24 cellular contexts compared by ENCODE assay signal in the genomic region with DNA sequence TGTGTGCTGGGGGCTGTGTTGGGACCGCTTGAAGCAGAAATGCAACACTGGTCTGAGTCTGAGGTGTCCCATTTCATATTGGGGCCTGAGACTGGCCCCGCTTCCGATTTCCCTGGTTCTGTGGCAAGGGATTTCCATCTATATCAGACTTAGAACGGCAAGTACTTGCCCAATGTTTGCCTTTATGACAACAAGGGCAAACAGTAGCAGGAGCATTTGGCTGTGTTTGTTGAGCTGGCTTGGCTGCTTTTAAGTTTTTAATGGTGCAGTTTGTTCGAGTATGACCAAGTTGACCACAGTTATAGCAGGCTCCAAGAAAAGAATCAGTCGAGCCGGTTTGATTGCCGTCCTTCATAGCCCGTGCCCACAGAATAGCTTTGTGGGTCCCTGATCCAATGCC. TPM values are rescaled to one million over a fixed set of nuclear protein-coding genes. Genes with fewer than 3 reads are reported as not detected.
DNase-seq lines count a peak whose midpoint lies in the region; FAIRE-seq and TF ChIP-seq lines count a peak whose summit lies in the region.
"Had no signal": no experiment of that assay in that cellular context is flagged by ENCODE, and none has a peak within 500 bp of the region (broad histone marks: within the 10 kb centered on the region; RNA-seq: fewer than 3 reads in every experiment).

No MANE protein-coding gene starts in this region.

- no peak overlapping the region for H3K4me3 Mint-ChIP-seq in Caco-2 (ENCODE audit: unreplicated experiment)
- H3K4me3 Mint-ChIP-seq: CD4-positive, CD25-positive, alpha-beta regulatory T cell; CD8-positive, alpha-beta T cell had no signal

- 69% methylated on average over 9 of the region's 9 CpGs for WGBS in liver

- POLR2A ChIA-PET in Caco-2 (lab: Charles Lee) = no interaction called here

- CTCF ChIA-PET in Caco-2 (lab: Charles Lee) = interaction anchor here (0.6 kb wide), 1 partner anchor 78 kb away, joined by 3 read pairs; no protein-coding TSS in a partner anchor

- peaks cover 42% of the 10 kb centered on the region for H3K9me3 Mint-ChIP-seq in Caco-2 (ENCODE audit: unreplicated experiment)

- no peaks in the 10 kb centered on the region for H3K27me3 ChIP-seq in Caco-2 (replicated peaks; ENCODE audit: control insufficient read depth, insufficient read depth, low read length)
- no peaks in the 10 kb centered on the region for H3K27me3 ChIP-seq in WERI-Rb-1 (ENCODE audit: insufficient read depth, low read depth, severe bottlenecking)
- H3K27me3 ChIP-seq in liver (ENCODE audit: control insufficient read depth in 4 of 4, insufficient read depth in 4 of 4, low read length in 3 of 4) = no peaks in the 10 kb centered on the region

- DNase-seq in Caco-2 (no peak), WERI-Rb-1 (no peak), UCSD-AML1 (lab: John Stamatoyannopoulos, UW; ENCODE audit: unreplicated experiment) (no peak), HTR-8/SVneo (ENCODE audit: insufficient read length, low spot score) (no peak), AG20443 (ENCODE audit: low spot score) (no peak), retina (no peak)
- DNase-seq: 8988T; ACHN; C1 segment of cervical spinal cord; CD4-positive, CD25-positive, alpha-beta regulatory T cell; CD8-positive, alpha-beta T cell; DMS 273 treated with DMSO at 0.1 percent for 48 hours; DMS79; EL; GDM1; GM23248; H7; HCEC 1CT had no signal

- H3K27ac ChIP-seq in WERI-Rb-1 = peak overlapping the region; percentile 56
- no peak overlapping the region for H3K27ac ChIP-seq in liver (ENCODE audit: low read depth in 1 of 2, low read length in 2 of 2)
- H3K27ac ChIP-seq: A549, GM23248 had no signal

- intact Hi-C loops in Caco-2 (cut with micrococcal nuclease; ENCODE audit: unreplicated experiment) = no loop called here

- H3K9me3 ChIP-seq in Caco-2 (peaks cover 7% of the 10 kb centered on the region), WERI-Rb-1 (ENCODE audit: severe bottlenecking) (peaks cover 21% of the 10 kb centered on the region), liver (ENCODE audit: control insufficient read depth in 4 of 4, low read length in 3 of 4) (no peaks in the 10 kb centered on the region)
- H3K9me3 ChIP-seq: A549 had no signal

- peak overlapping the region; percentile 12 for H3K27ac Mint-ChIP-seq in Caco-2 (ENCODE audit: unreplicated experiment)
- H3K27ac Mint-ChIP-seq: CD4-positive, CD25-positive, alpha-beta regulatory T cell; CD8-positive, alpha-beta T cell had no signal

- TF ChIP-seq CTCF in Caco-2 (IDR thresholded peaks at IDR 0.05; ENCODE audit: insufficient read depth in 1 of 2, low read depth in 1 of 2, low read length in 1 of 2, severe bottlenecking in 1 of 2, unreplicated experiment in 1 of 2) (no peak), WERI-Rb-1 (IDR thresholded peaks at IDR 0.05; ENCODE audit: low read depth, low read length) (no peak), liver (IDR thresholded peaks at IDR 0.05; ENCODE audit: low read depth, low read length, missing input control) (no peak)

- H3K36me3 ChIP-seq in Caco-2 (ENCODE audit: control insufficient read depth, insufficient read depth, low read length) (peaks cover 4% of the 10 kb centered on the region), WERI-Rb-1 (no peaks in the 10 kb centered on the region), liver (ENCODE audit: control insufficient read depth in 4 of 4, insufficient read depth in 3 of 4, low read depth in 1 of 4, low read length in 3 of 4) (peaks cover 0 to 5% (median 1%) of the 10 kb centered on the region in 4 donors)

- peaks cover 42% of the 10 kb centered on the region for H3K4me1 Mint-ChIP-seq in Caco-2 (ENCODE audit: low read depth, unreplicated experiment)

- H3K4me1 ChIP-seq in Caco-2 = peaks cover 12% of the 10 kb centered on the region
- peaks cover 0 to 21% (median 5%) of the 10 kb centered on the region in 4 donors for H3K4me1 ChIP-seq in liver (ENCODE audit: control insufficient read depth in 4 of 4, insufficient read depth in 4 of 4, low read length in 3 of 4)

- H3K36me3 Mint-ChIP-seq in Caco-2 (ENCODE audit: insufficient read depth, unreplicated experiment) = peaks cover 76% of the 10 kb centered on the region

- H3K9ac ChIP-seq in liver (ENCODE audit: low read depth in 1 of 2, low read length in 2 of 2) = no peak overlapping the region
- H3K9ac ChIP-seq: GM23248 had no signal

- BruUV-seq in Caco-2 (replicated peaks; lab: Mats Ljungman, UMichigan) = no TSS peak

- no peak overlapping the region for H3K4me3 ChIP-seq in Caco-2 (ENCODE audit: low read depth, low read length)
- H3K4me3 ChIP-seq in WERI-Rb-1 (ENCODE audit: low read depth, low read length) = no peak overlapping the region
- H3K4me3 ChIP-seq in liver (ENCODE audit: low read depth in 1 of 3, low read length in 3 of 3) = no peak overlapping the region
- H3K4me3 ChIP-seq: A549, GM12878, GM23248 had no signal

- TF ChIP-seq RAD21 in liver (IDR thresholded peaks at IDR 0.05) = no peak

- FAIRE-seq in HTR-8/SVneo (lab: Jason Lieb, UNC) = no peak
- FAIRE-seq: A549, D721Med, GM19239, H1 had no signal

- no peaks in the 10 kb centered on the region for H3K27me3 Mint-ChIP-seq in Caco-2 (ENCODE audit: insufficient read depth, unreplicated experiment)
- H3K27me3 Mint-ChIP-seq: CD4-positive, CD25-positive, alpha-beta regulatory T cell had no signal

TF ChIP-seq in liver, 16 proteins besides CTCF, POLR2A, EP300 and RAD21:
- peak; percentile 55 to 68 for TF ChIP-seq RXRA (IDR thresholded peaks at IDR 0.05)
- TF ChIP-seq REST (IDR thresholded peaks at IDR 0.05) = no peak
- TF ChIP-seq FOXA2 (IDR thresholded peaks at IDR 0.05) = peak; percentile 45
- peak in 1 of 2 donors; percentile 9 for TF ChIP-seq JUND (IDR thresholded peaks at IDR 0.05)
- peak; percentile 18 for TF ChIP-seq FOXA1 (IDR thresholded peaks at IDR 0.05)
- peak; percentile 65 to 69 for TF ChIP-seq HNF4A (conservative IDR thresholded peaks at IDR 0.05)
- TF ChIP-seq NR2F2 (IDR thresholded peaks at IDR 0.05) = no peak
- TF ChIP-seq TAF1 (conservative IDR thresholded peaks at IDR 0.05) = no peak
- TF ChIP-seq SP1 (IDR thresholded peaks at IDR 0.05) = peak; percentile 56
- no peak for TF ChIP-seq EGR1 (IDR thresholded peaks at IDR 0.05; ENCODE audit: low read depth in 2 of 2)
- TF ChIP-seq YY1 (IDR thresholded peaks at IDR 0.05) = peak; percentile 65
- peak; percentile 18 for TF ChIP-seq HNF4G (IDR thresholded peaks at IDR 0.05)
- no peak for TF ChIP-seq GABPA (IDR thresholded peaks at IDR 0.05 in 1 of 2, conservative IDR thresholded peaks at IDR 0.05 in 1 of 2)
- TF ChIP-seq MAX (IDR thresholded peaks at IDR 0.05) = no peak

RNA-seq across cellular contexts. Expression of gene HSDL2, which starts 17.0 kb away (rescaled TPM):
- total RNA-seq in Caco-2 (2022) (122 and 134 TPM in 2 replicates), liver (100 to 1,000 TPM in 1 of 2 donors, 10 to 100 TPM in 1; 26.1 to 135 TPM)
- polyA plus RNA-seq in liver = 10 to 100 TPM; 72.2 to 86.9 TPM
